1 cellular context compared by ENCODE assay signal in the genomic region with DNA sequence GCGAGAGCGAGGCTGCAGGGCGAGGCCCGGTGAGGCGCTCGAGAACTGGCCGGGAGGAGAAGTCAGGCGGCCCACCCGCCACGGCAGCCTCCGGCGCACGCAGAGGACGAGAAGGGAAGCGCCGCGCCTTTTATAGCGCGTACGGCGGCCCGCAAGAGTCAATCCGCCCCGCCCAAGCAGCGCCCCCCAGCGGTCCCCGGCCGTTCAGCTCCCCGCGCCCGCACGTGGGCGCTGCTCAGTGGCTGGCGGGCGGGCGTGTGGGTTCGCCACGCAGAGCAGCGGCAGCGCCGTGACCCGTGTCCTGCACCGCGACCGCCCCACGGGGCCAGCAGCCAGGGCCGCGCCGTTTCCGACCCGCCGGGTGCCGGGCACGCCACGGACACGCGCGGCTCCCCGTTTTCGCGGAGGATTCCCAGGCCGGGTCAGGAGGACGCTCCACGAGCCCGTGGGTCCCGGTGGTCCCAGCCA.
TF ChIP-seq lines count a peak whose summit lies in the region.

No MANE protein-coding gene starts in this region.

TF ChIP-seq in H1, 55 proteins besides CTCF, POLR2A, EP300 and RAD21:
- TF ChIP-seq PHF8 (conservative IDR thresholded peaks at IDR 0.05; ENCODE audit: low read depth, low read length), result peak; percentile 97
- peak; percentile 92 for TF ChIP-seq GTF2F1 (IDR thresholded peaks at IDR 0.05; ENCODE audit: borderline replicate concordance, low read depth, low read length)
- TF ChIP-seq KDM5A (IDR thresholded peaks at IDR 0.05; ENCODE audit: low read length), result peak; percentile 56; the same call in 1 of the 2 replicates
- no peak for TF ChIP-seq NRF1 (IDR thresholded peaks at IDR 0.05; ENCODE audit: low read depth, low read length)
- peak; percentile 95 for TF ChIP-seq MAX (IDR thresholded peaks at IDR 0.05)
- 0 out of 2 replicates have a peak, but pooled peaks have one; percentile 35 for TF ChIP-seq TCF12 (IDR thresholded peaks at IDR 0.05; ENCODE audit: low read depth, low read length)
- peak; percentile 63; the same call in 1 of the 2 replicates for TF ChIP-seq SP1 (IDR thresholded peaks at IDR 0.05; ENCODE audit: low read depth, low read length)
- TF ChIP-seq CHD2 (IDR thresholded peaks at IDR 0.05; ENCODE audit: low read length), result 0 out of 2 replicates have a peak, but pooled peaks have one; percentile 37
- peak; percentile 97 for TF ChIP-seq TBP (IDR thresholded peaks at IDR 0.05; ENCODE audit: low read depth, low read length)
- TF ChIP-seq, protein P1, sequence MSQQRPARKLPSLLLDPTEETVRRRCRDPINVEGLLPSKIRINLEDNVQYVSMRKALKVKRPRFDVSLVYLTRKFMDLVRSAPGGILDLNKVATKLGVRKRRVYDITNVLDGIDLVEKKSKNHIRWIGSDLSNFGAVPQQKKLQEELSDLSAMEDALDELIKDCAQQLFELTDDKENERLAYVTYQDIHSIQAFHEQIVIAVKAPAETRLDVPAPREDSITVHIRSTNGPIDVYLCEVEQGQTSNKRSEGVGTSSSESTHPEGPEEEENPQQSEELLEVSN (IDR thresholded peaks at IDR 0.05), result peak; percentile 42; the same call in 1 of the 2 replicates
- 0 out of 2 replicates have a peak, but pooled peaks have one; percentile 19 for TF ChIP-seq YY1 (IDR thresholded peaks at IDR 0.05; ENCODE audit: low read depth, low read length)
- TF ChIP-seq ATF3 (IDR thresholded peaks at IDR 0.05; ENCODE audit: insufficient read depth, low read depth, low read length), result peak; percentile 77
- TF ChIP-seq TAF1 (IDR thresholded peaks at IDR 0.05; ENCODE audit: low read depth, low read length), result peak; percentile 98
- TF ChIP-seq EZH2 (IDR thresholded peaks at IDR 0.05; ENCODE audit: low read depth, low read length, severe bottlenecking), result no peak
- TF ChIP-seq BRCA1 (IDR thresholded peaks at IDR 0.05; ENCODE audit: low read depth, low read length), result 0 out of 2 replicates have a peak, but pooled peaks have one; percentile 2
- TF ChIP-seq ASH2L (IDR thresholded peaks at IDR 0.05; ENCODE audit: low read length), result no peak
- TF ChIP-seq TAF7 (optimal IDR thresholded peaks at IDR 0.05; ENCODE audit: borderline replicate concordance, low read depth, low read length), result peak; percentile 96
- TF ChIP-seq ZNF274 (IDR thresholded peaks at IDR 0.05; ENCODE audit: borderline replicate concordance, extremely low read depth, low read length), result no peak
- no peak for TF ChIP-seq GABPA (IDR thresholded peaks at IDR 0.05; ENCODE audit: borderline replicate concordance, insufficient read depth, low read length)
- TF ChIP-seq SRF (IDR thresholded peaks at IDR 0.05; ENCODE audit: low read depth, low read length), result peak; percentile 81
- TF ChIP-seq JUN (IDR thresholded peaks at IDR 0.05; ENCODE audit: low read depth, low read length), result no peak
- TF ChIP-seq KDM4A (IDR thresholded peaks at IDR 0.05; ENCODE audit: low read depth, low read length, severe bottlenecking), result peak; percentile 86
- TF ChIP-seq POLR2AphosphoS5 (IDR thresholded peaks at IDR 0.05; ENCODE audit: low read depth, low read length), result peak; percentile 99
- TF ChIP-seq JUND (IDR thresholded peaks at IDR 0.05; ENCODE audit: low read length), result no peak
- peak; percentile 66 to 87; a peak in 2 of 4 replicates for TF ChIP-seq SIN3A (conservative IDR thresholded peaks at IDR 0.05 in 1 of 2, IDR thresholded peaks at IDR 0.05 in 1 of 2; ENCODE audit: low read depth in 1 of 2, low read length in 2 of 2)
- TF ChIP-seq BACH1 (IDR thresholded peaks at IDR 0.05; ENCODE audit: low read length), result peak; percentile 87
- peak; percentile 93 for TF ChIP-seq CREB1 (IDR thresholded peaks at IDR 0.05)
- TF ChIP-seq RBBP5 (IDR thresholded peaks at IDR 0.05; ENCODE audit: borderline replicate concordance, low read depth, low read length), result 0 out of 2 replicates have a peak, but pooled peaks have one; percentile 21
- peak in 1 of 2 experiments; percentile 77; a peak in 1 of 4 replicates for TF ChIP-seq HDAC2 (IDR thresholded peaks at IDR 0.05; ENCODE audit: borderline replicate concordance in 1 of 2, low read depth in 2 of 2, low read length in 2 of 2)
- TF ChIP-seq, protein P2, sequence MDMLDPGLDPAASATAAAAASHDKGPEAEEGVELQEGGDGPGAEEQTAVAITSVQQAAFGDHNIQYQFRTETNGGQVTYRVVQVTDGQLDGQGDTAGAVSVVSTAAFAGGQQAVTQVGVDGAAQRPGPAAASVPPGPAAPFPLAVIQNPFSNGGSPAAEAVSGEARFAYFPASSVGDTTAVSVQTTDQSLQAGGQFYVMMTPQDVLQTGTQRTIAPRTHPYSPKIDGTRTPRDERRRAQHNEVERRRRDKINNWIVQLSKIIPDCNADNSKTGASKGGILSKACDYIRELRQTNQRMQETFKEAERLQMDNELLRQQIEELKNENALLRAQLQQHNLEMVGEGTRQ (IDR thresholded peaks at IDR 0.05; ENCODE audit: low read length), result peak; percentile 29; the same call in 1 of the 2 replicates
- TF ChIP-seq POU5F1 (IDR thresholded peaks at IDR 0.05; ENCODE audit: low read depth, low read length), result no peak
